10 cellular contexts compared by ENCODE assay signal in the genomic region with DNA sequence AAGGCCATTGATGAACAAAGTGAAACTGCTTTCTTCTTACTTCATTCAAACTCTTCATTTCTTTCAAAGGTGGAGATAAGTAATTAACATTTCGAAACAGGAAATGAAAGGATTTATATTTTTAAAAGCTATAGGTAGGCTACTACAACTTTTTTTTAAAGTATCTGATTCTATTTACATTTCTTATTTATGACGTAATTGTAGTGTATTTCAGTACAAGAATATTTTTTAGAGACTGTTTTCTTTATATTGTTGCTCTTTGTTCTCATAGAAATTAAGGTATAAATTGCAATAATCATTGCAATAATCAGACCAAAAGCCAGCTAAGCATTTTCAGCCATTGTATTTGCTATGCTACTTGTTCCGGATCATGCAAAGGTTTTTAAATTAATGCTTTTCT. TPM values are rescaled to one million over a fixed set of nuclear protein-coding genes. Genes with fewer than 3 reads are reported as not detected.
DNase-seq lines count a peak whose midpoint lies in the region; ATAC-seq lines count a peak whose summit lies in the region.
"Had no signal": no experiment of that assay in that cellular context is flagged by ENCODE, and none has a peak within 500 bp of the region (broad histone marks: within the 10 kb centered on the region; RNA-seq: fewer than 3 reads in every experiment).

No MANE protein-coding gene starts in this region.

- peak overlapping the region; percentile 21 for H3K4me3 Mint-ChIP-seq in stimulated activated naive CD8-positive, alpha-beta T cell treated with anti-CD3 and anti-CD28 coated beads, Interleukin-15, Interleukin-2, amounts not matched to agents 100 ng/mL and 50 ng/mL, for 24 hours
- peak overlapping the region; percentile 80 for H3K4me3 Mint-ChIP-seq in activated T-helper 17 cell treated with anti-CD3 and anti-CD28 coated beads, Interleukin-2, amount 50 U/mL, for 72 hours
- peak overlapping the region in 3 of 5 donors; percentile 5 to 75 (median 17) for H3K4me3 Mint-ChIP-seq in immature natural killer cell

- no peak overlapping the region for H3K27ac Mint-ChIP-seq in stimulated activated naive CD8-positive, alpha-beta T cell treated with anti-CD3 and anti-CD28 coated beads, Interleukin-15, Interleukin-2, amounts not matched to agents 100 ng/mL and 50 ng/mL, for 24 hours
- H3K27ac Mint-ChIP-seq in activated T-helper 17 cell treated with anti-CD3 and anti-CD28 coated beads, Interleukin-2, amount 50 U/mL, for 72 hours: no peak overlapping the region
- H3K27ac Mint-ChIP-seq in immature natural killer cell: peak overlapping the region in 3 of 6 donors; percentile 20 to 53 (median 27)

- no peak for DNase-seq in stimulated activated naive CD8-positive, alpha-beta T cell treated with anti-CD3 and anti-CD28 coated beads, Interleukin-15, Interleukin-2, amounts not matched to agents 100 U/mL and 50 U/mL, for 24 hours
- DNase-seq in immature natural killer cell (no peak), HuH-7 (ENCODE audit: low spot score) (no peak), HUDEP-2 (lab: John Stamatoyannopoulos, UW; ENCODE audit: unreplicated experiment in 76 of 76) (no peak), NCI-H446 treated with DMSO at 0.1 percent for 48 hours (lab: John Stamatoyannopoulos, UW) (no peak)
- no peak for DNase-seq in stimulated activated CD4-positive, alpha-beta T cell treated with anti-CD3 and anti-CD28 coated beads, Interleukin-4, amount 100 ng/mL, for 1 hour
- DNase-seq: NCI-H2081 treated with DMSO at 0.1 percent for 48 hours, substantia nigra had no signal

- H3K36me3 Mint-ChIP-seq in stimulated activated naive CD8-positive, alpha-beta T cell treated with anti-CD3 and anti-CD28 coated beads, Interleukin-15, Interleukin-2, amounts not matched to agents 100 ng/mL and 50 ng/mL, for 24 hours (ENCODE audit: low read depth): peaks cover 15% of the 10 kb centered on the region
- peaks cover 22% of the 10 kb centered on the region for H3K36me3 Mint-ChIP-seq in activated T-helper 17 cell treated with anti-CD3 and anti-CD28 coated beads, Interleukin-2, amount 50 U/mL, for 72 hours (ENCODE audit: low read depth)
- H3K36me3 Mint-ChIP-seq in immature natural killer cell: no peaks in the 10 kb centered on the region

- no peak for ATAC-seq in stimulated activated naive CD8-positive, alpha-beta T cell treated with anti-CD3 and anti-CD28 coated beads, Interleukin-15, Interleukin-2, amounts not matched to agents 100 U/mL and 50 U/mL, for 24 hours
- ATAC-seq in activated T-helper 17 cell treated with anti-CD3 and anti-CD28 coated beads, Interleukin-2, amount 50 U/mL, for 72 hours (replicated peaks): no peak

- no peaks in the 10 kb centered on the region for H3K27me3 Mint-ChIP-seq in stimulated activated naive CD8-positive, alpha-beta T cell treated with anti-CD3 and anti-CD28 coated beads, Interleukin-15, Interleukin-2, amounts not matched to agents 100 ng/mL and 50 ng/mL, for 24 hours
- no peaks in the 10 kb centered on the region for H3K27me3 Mint-ChIP-seq in activated T-helper 17 cell treated with anti-CD3 and anti-CD28 coated beads, Interleukin-2, amount 50 U/mL, for 72 hours
- H3K27me3 Mint-ChIP-seq in immature natural killer cell (ENCODE audit: low read depth in 3 of 3): peaks cover 0 to 2% (median 0%) of the 10 kb centered on the region in 3 donors

- H3K9me3 Mint-ChIP-seq in stimulated activated naive CD8-positive, alpha-beta T cell treated with anti-CD3 and anti-CD28 coated beads, Interleukin-15, Interleukin-2, amounts not matched to agents 100 ng/mL and 50 ng/mL, for 24 hours: no peaks in the 10 kb centered on the region
- H3K9me3 Mint-ChIP-seq in activated T-helper 17 cell treated with anti-CD3 and anti-CD28 coated beads, Interleukin-2, amount 50 U/mL, for 72 hours: no peaks in the 10 kb centered on the region
- H3K9me3 Mint-ChIP-seq in immature natural killer cell: no peaks in the 10 kb centered on the region

- peaks cover 79% of the 10 kb centered on the region for H3K4me1 Mint-ChIP-seq in stimulated activated naive CD8-positive, alpha-beta T cell treated with anti-CD3 and anti-CD28 coated beads, Interleukin-15, Interleukin-2, amounts not matched to agents 100 ng/mL and 50 ng/mL, for 24 hours (ENCODE audit: low read depth)
- H3K4me1 Mint-ChIP-seq in activated T-helper 17 cell treated with anti-CD3 and anti-CD28 coated beads, Interleukin-2, amount 50 U/mL, for 72 hours: peaks cover 18% of the 10 kb centered on the region
- H3K4me1 Mint-ChIP-seq in immature natural killer cell: peaks cover 63 to 94% of the 10 kb centered on the region in 2 donors

RNA-seq across cellular contexts. Expression of gene ZFAND6, which starts 13.7 kb away (rescaled TPM):
- 10 to 100 TPM; 26.2 to 35.2 TPM for total RNA-seq in activated T-helper 17 cell treated with anti-CD3 and anti-CD28 coated beads, Interleukin-2, amount 50 U/mL, for 72 hours
- 100 to 1,000 TPM; 136 to 143 (median 136) TPM for polyA plus RNA-seq in immature natural killer cell

Comparison
In these comparisons a context has a peak if more than half of its experiments do, and no peak if none do; other contexts are left out.
1. H3K4me3 Mint-ChIP-seq: peak in every context shown above with its lines; median percentile 80 in activated T-helper 17 cell treated with anti-CD3 and anti-CD28 coated beads, Interleukin-2, amount 50 U/mL, for 72 hours; 21 in stimulated activated naive CD8-positive, alpha-beta T cell treated with anti-CD3 and anti-CD28 coated beads, Interleukin-15, Interleukin-2, amounts not matched to agents 100 ng/mL and 50 ng/mL, for 24 hours; 17 in immature natural killer cell.